In genomic region chr20:4160761-4161305, GRCh38 we compare ENCODE assay signal across 8 cellular contexts. TPM values are rescaled to one million over a fixed set of nuclear protein-coding genes. Genes with fewer than 3 reads are reported as not detected.
A peak's percentile ranks its signal among the peaks of the same experiment; 100 is the strongest.
DNase-seq lines count a peak whose midpoint lies in the region; ATAC-seq and TF ChIP-seq lines count a peak whose summit lies in the region.

No MANE protein-coding gene starts in this region.

- no peak overlapping the region for H3K4me2 ChIP-seq in mesendoderm (ENCODE audit: low read length)

- intact Hi-C loops in CD4-positive, alpha-beta T cell (cut with DNase I, micrococcal nuclease): no loop called here

- no CpG with 5 or more reads among the region's 14 CpGs for WGBS in mesendoderm (ENCODE audit: extremely low coverage, insufficient coverage, low lambda C conversion rate)
- 12 to 22% methylated on average over 10 to 14 of the region's 14 CpGs for WGBS in tibial nerve, 2 donors

- H3K23ac ChIP-seq in mesendoderm (ENCODE audit: low read length): no peak overlapping the region

- H3K4ac ChIP-seq in mesendoderm (ENCODE audit: low read depth, low read length): no peak overlapping the region

- no peak overlapping the region for H4K5ac ChIP-seq in mesendoderm (ENCODE audit: low read length)

- POLR2A ChIA-PET in CD4-positive, alpha-beta T cell (lab: Charles Lee): no interaction called here

- peak in 1 of 2 donors; percentile 6 for TF ChIP-seq POLR2A in tibial nerve (IDR thresholded peaks at IDR 0.05)

- no peaks in the 10 kb centered on the region for H3K36me3 Mint-ChIP-seq in CD4-positive, alpha-beta T cell (ENCODE audit: low read depth)
- H3K36me3 Mint-ChIP-seq in chondrocyte (ENCODE audit: low read depth): no peaks in the 10 kb centered on the region

- H3K56ac ChIP-seq in mesendoderm (ENCODE audit: low read length): peak overlapping the region; percentile 43

- H3K27ac Mint-ChIP-seq in CD4-positive, alpha-beta T cell: no peak overlapping the region
- H3K27ac Mint-ChIP-seq in chondrocyte (ENCODE audit: unreplicated experiment): peak overlapping the region; percentile 82

- peaks cover 13% of the 10 kb centered on the region for H3K79me1 ChIP-seq in mesendoderm (ENCODE audit: low read length)

- no peak for TF ChIP-seq CTCF in CD4-positive, alpha-beta T cell (IDR thresholded peaks at IDR 0.05)
- TF ChIP-seq CTCF in chondrocyte (IDR thresholded peaks at IDR 0.05): no peak
- no peak for TF ChIP-seq CTCF in tibial nerve (IDR thresholded peaks at IDR 0.05)

- H3K4me1 ChIP-seq in NT2/D1 (ENCODE audit: insufficient read depth, insufficient read length) (peaks cover 43% of the 10 kb centered on the region), mesendoderm (ENCODE audit: control insufficient read depth, low read depth, low read length) (peaks cover 11% of the 10 kb centered on the region), tibial nerve (peaks cover 0 to 56% (median 33%) of the 10 kb centered on the region in 4 donors)

- peaks cover 10% of the 10 kb centered on the region for H3K27me3 Mint-ChIP-seq in CD4-positive, alpha-beta T cell
- no peaks in the 10 kb centered on the region for H3K27me3 Mint-ChIP-seq in chondrocyte (ENCODE audit: low read depth)

- H3K18ac ChIP-seq in mesendoderm (ENCODE audit: low read length): no peak overlapping the region

- DNase-seq in CD4-positive, alpha-beta T cell: peak in 1 of 10 experiments; percentile 17
- DNase-seq in NT2/D1 (ENCODE audit: low read depth, low spot score): no peak
- DNase-seq in chondrocyte (ENCODE audit: low spot score): peak; percentile 85
- no peak for DNase-seq in mesendoderm
- peak in 1 of 2 donors; percentile 38 for DNase-seq in tibial nerve (ENCODE audit: low spot score in 2 of 2)
- no peak for DNase-seq in COLO668 (lab: John Stamatoyannopoulos, UW; ENCODE audit: unreplicated experiment)
- no peak for DNase-seq in NCI-H1417 (lab: John Stamatoyannopoulos, UW)

- H3K9ac ChIP-seq in NT2/D1 (ENCODE audit: insufficient read length, low read depth) (peak overlapping the region; percentile 57), mesendoderm (ENCODE audit: low read length) (peak overlapping the region; percentile 14)

- H3K4me3 ChIP-seq in NT2/D1 (ENCODE audit: insufficient read length, low read depth) (no peak overlapping the region), mesendoderm (ENCODE audit: low read length) (no peak overlapping the region), tibial nerve (no peak overlapping the region)

- H4K8ac ChIP-seq in mesendoderm (ENCODE audit: low read depth, low read length): no peak overlapping the region

- H3K27me3 ChIP-seq in CD4-positive, alpha-beta T cell (ENCODE audit: control insufficient read depth, insufficient read depth, low read length): no peaks in the 10 kb centered on the region
- H3K27me3 ChIP-seq in NT2/D1 (ENCODE audit: insufficient read depth, insufficient read length) (no peaks in the 10 kb centered on the region), mesendoderm (ENCODE audit: insufficient read depth, low read length, poor library complexity) (no peaks in the 10 kb centered on the region), tibial nerve (no peaks in the 10 kb centered on the region)

- TF ChIP-seq EP300 in tibial nerve (IDR thresholded peaks at IDR 0.05): peak in 1 of 2 donors; percentile 56

- CTCF ChIA-PET in CD4-positive, alpha-beta T cell (lab: Charles Lee): no interaction called here

- no peak overlapping the region for H2AK5ac ChIP-seq in mesendoderm (ENCODE audit: low read length)

- H3K9me3 ChIP-seq in CD4-positive, alpha-beta T cell (ENCODE audit: control insufficient read depth, low read length): no peaks in the 10 kb centered on the region
- H3K9me3 ChIP-seq in NT2/D1 (ENCODE audit: insufficient read depth, low read length) (no peaks in the 10 kb centered on the region), tibial nerve (no peaks in the 10 kb centered on the region)

- H2BK5ac ChIP-seq in mesendoderm (ENCODE audit: low read length): no peak overlapping the region

- H3K79me2 ChIP-seq in mesendoderm (ENCODE audit: control insufficient read depth, insufficient read depth, low read length): peaks cover 7% of the 10 kb centered on the region

- H3K4me3 Mint-ChIP-seq in CD4-positive, alpha-beta T cell: no peak overlapping the region
- no peak overlapping the region for H3K4me3 Mint-ChIP-seq in chondrocyte (ENCODE audit: unreplicated experiment)

- H3K36me3 ChIP-seq in NT2/D1 (ENCODE audit: insufficient read depth, insufficient read length, low read length) (peaks cover 1% of the 10 kb centered on the region), mesendoderm (ENCODE audit: control insufficient read depth, insufficient read depth, low read length) (no peaks in the 10 kb centered on the region), tibial nerve (no peaks in the 10 kb centered on the region)

- H2BK120ac ChIP-seq in mesendoderm (ENCODE audit: low read depth, low read length): no peak overlapping the region

- H3K4me1 Mint-ChIP-seq in CD4-positive, alpha-beta T cell (ENCODE audit: low read depth): peaks cover 11% of the 10 kb centered on the region
- peaks cover 25% of the 10 kb centered on the region for H3K4me1 Mint-ChIP-seq in chondrocyte (ENCODE audit: low read depth)

- no peak overlapping the region for H3K27ac ChIP-seq in CD4-positive, alpha-beta T cell (ENCODE audit: low read depth, low read length)
- no peak overlapping the region for H3K27ac ChIP-seq in mesendoderm (ENCODE audit: low read depth, low read length)
- peak overlapping the region; percentile 74 to 94 (median 84) for H3K27ac ChIP-seq in tibial nerve

- H2BK15ac ChIP-seq in mesendoderm (replicated peaks; ENCODE audit: low read depth): no peak overlapping the region

- H3K9me3 Mint-ChIP-seq in CD4-positive, alpha-beta T cell: no peaks in the 10 kb centered on the region
- no peaks in the 10 kb centered on the region for H3K9me3 Mint-ChIP-seq in chondrocyte (ENCODE audit: low read depth)

- peak; percentile 49 for ATAC-seq in CD4-positive, alpha-beta T cell (ENCODE audit: poor library complexity)
- ATAC-seq in GM18519 (IDR thresholded peaks at IDR 0.05; ENCODE audit: low FRiP score, unreplicated experiment): no peak

RNA-seq across cellular contexts. Expression of gene SMOX, which starts 12.2 kb away (rescaled TPM):
- total RNA-seq in CD4-positive, alpha-beta T cell: 1 to 10 TPM; 1.0 to 2.4 TPM
- total RNA-seq in chondrocyte: 5.9 to 17.2 TPM (median 16.2 TPM) in 3 replicates
- 9.9 TPM for polyA plus RNA-seq in mesendoderm (2013, experiment 1 of 2)
- 11.2 TPM for polyA plus RNA-seq in mesendoderm (2013, experiment 2 of 2)
- 10 to 100 TPM; 13.8 to 39.0 (median 23.0) TPM for total RNA-seq in tibial nerve

Comparison
In these comparisons a context has a peak if more than half of its experiments do, and no peak if none do; other contexts are left out.
1. H3K27ac ChIP-seq: peak in tibial nerve (4 of 4); none in CD4-positive, alpha-beta T cell (single experiment) and mesendoderm (single experiment).